19 cellular contexts compared by ENCODE assay signal in genomic region chr7:35336444-35336843, GRCh38.
"Had no signal": no experiment of that assay in that cellular context is flagged by ENCODE, and none has a peak within 500 bp of the region (broad histone marks: within the 10 kb centered on the region; RNA-seq: fewer than 3 reads in every experiment).

No MANE protein-coding gene starts in this region.

- H3K27ac Mint-ChIP-seq: activated naive CD4-positive, alpha-beta T cell treated with anti-CD3 and anti-CD28 coated beads, Interleukin-2, amount 10 ng/mL, durations not matched to agents 7 days and 5 days; activated T-helper 2 cell treated with anti-CD3 and anti-CD28 coated beads, Interferon-gamma antibody, Interleukin-2, Interleukin-4, amounts not matched to agents 10 μg/mL and 5 μg/mL and 100 μg/mL, durations not matched to agents 14 hours and 24 hours and 36 hours had no signal

- H3K36me3 ChIP-seq: neutrophil, ovary, stomach, transverse colon, uterus had no signal

- DNase-seq: activated CD4-positive, alpha-beta T cell treated with anti-CD3 and anti-CD28 coated beads for 4 hours; activated CD4-positive, alpha-beta T cell treated with anti-CD3 and anti-CD28 coated beads, Interleukin-2, amount 50 U/mL, for 48 hours; activated CD4-positive, CD25-positive, alpha-beta regulatory T cell; activated CD8-positive, alpha-beta memory T cell treated with anti-CD3 and anti-CD28 coated beads, Interleukin-2, amount 50 U/mL, for 48 hours; activated naive CD4-positive, alpha-beta T cell treated with anti-CD3 and anti-CD28 coated beads, Interleukin-2, amount 10 ng/mL, durations not matched to agents 7 days and 5 days; activated T-cell treated with anti-CD3 and anti-CD28 coated beads, Interleukin-2, amount 50 U/mL, for 4 hours; kidney; ovary; psoas muscle; stimulated activated CD4-positive, alpha-beta T cell treated with anti-CD3 and anti-CD28 coated beads, Interleukin-12 subunit alpha, Interleukin-12 subunit beta, amount 100 ng/mL, for 4 hours; stimulated activated CD4-positive, alpha-beta T cell treated with anti-CD3 and anti-CD28 coated beads, Interleukin-4, amount 100 ng/mL, for 4 hours; stomach; T-helper 9 cell; transverse colon; uterus had no signal

- H3K4me1 ChIP-seq: psoas muscle, stomach, transverse colon, uterus had no signal

- H3K4me1 Mint-ChIP-seq: activated naive CD4-positive, alpha-beta T cell treated with anti-CD3 and anti-CD28 coated beads, Interleukin-2, amount 10 ng/mL, durations not matched to agents 7 days and 5 days had no signal

- H3K27me3 ChIP-seq: neutrophil, ovary, stomach, transverse colon, uterus had no signal

- H3K4me3 Mint-ChIP-seq: activated naive CD4-positive, alpha-beta T cell treated with anti-CD3 and anti-CD28 coated beads, Interleukin-2, amount 10 ng/mL, durations not matched to agents 7 days and 5 days; activated T-cell treated with anti-CD3 and anti-CD28 coated beads, Interleukin-2, amount 50 U/mL, for 4 hours; nephron had no signal

- H3K9me3 Mint-ChIP-seq: activated naive CD4-positive, alpha-beta T cell treated with anti-CD3 and anti-CD28 coated beads, Interleukin-2, amount 10 ng/mL, durations not matched to agents 7 days and 5 days; activated T-cell treated with anti-CD3 and anti-CD28 coated beads, Interleukin-2, amount 50 U/mL, for 4 hours; activated T-helper 2 cell treated with anti-CD3 and anti-CD28 coated beads, Interferon-gamma antibody, Interleukin-2, Interleukin-4, amounts not matched to agents 10 μg/mL and 5 μg/mL and 100 μg/mL, durations not matched to agents 14 hours and 24 hours and 36 hours; nephron had no signal

- H3K4me3 ChIP-seq: ovary, psoas muscle, stomach, transverse colon, uterus had no signal

- H3K27ac ChIP-seq: epithelial cell of prostate, neutrophil, ovary, psoas muscle, stomach, transverse colon, uterus had no signal

- H3K9me3 ChIP-seq: neutrophil, ovary, psoas muscle, stomach, transverse colon, uterus had no signal

- ATAC-seq: activated T-cell treated with anti-CD3 and anti-CD28 coated beads, Interleukin-2, amount 50 U/mL, for 4 hours; psoas muscle had no signal

- H3K36me3 Mint-ChIP-seq: activated naive CD4-positive, alpha-beta T cell treated with anti-CD3 and anti-CD28 coated beads, Interleukin-2, amount 10 ng/mL, durations not matched to agents 7 days and 5 days had no signal
